27 cellular contexts compared by ENCODE assay signal in genomic region chr7:100682991-100683658, GRCh38. TPM values are rescaled to one million over a fixed set of nuclear protein-coding genes. Genes with fewer than 3 reads are reported as not detected.
DNase-seq lines count a peak whose midpoint lies in the region; ATAC-seq, FAIRE-seq and TF ChIP-seq lines count a peak whose summit lies in the region.
"Had no signal": no experiment of that assay in that cellular context is flagged by ENCODE, and none has a peak within 500 bp of the region (broad histone marks: within the 10 kb centered on the region; RNA-seq: fewer than 3 reads in every experiment).

No MANE protein-coding gene starts in this region.

- FAIRE-seq in GM19239 (lab: Jason Lieb, UNC) (no peak), K562 (lab: Jason Lieb, UNC) (no peak)
- FAIRE-seq: bronchial epithelial cell had no signal

- TF ChIP-seq POLR2A in K562 (conservative IDR thresholded peaks at IDR 0.05) (no peak), esophagus squamous epithelium (IDR thresholded peaks at IDR 0.05) (no peak)

- H2BK15ac ChIP-seq in neuronal stem cell (ENCODE audit: low read length), result no peak overlapping the region

- H2AFZ ChIP-seq in K562 (ENCODE audit: low read depth, low read length), result no peak overlapping the region
- H2AFZ ChIP-seq in neuronal stem cell (ENCODE audit: low read length), result no peak overlapping the region

- H3K27ac ChIP-seq in K562 (ENCODE audit: extremely low read depth, low read depth, low read length) (no peak overlapping the region), neuronal stem cell (replicated peaks; ENCODE audit: low read length) (no peak overlapping the region), esophagus squamous epithelium (no peak overlapping the region)
- H3K27ac ChIP-seq: heart left ventricle, prostate gland, SK-N-MC had no signal

- POLR2A ChIA-PET in K562 (lab: Yijun Ruan, JAX), result interaction anchor here (0.6 to 1.9 kb wide), 6 partner anchors 10 to 315 kb away, joined by 3 to 11 read pairs (median 4); partner anchors contain the start of genes FBXO24 and LRCH4

- H2BK5ac ChIP-seq in neuronal stem cell (ENCODE audit: low read length), result no peak overlapping the region

- H3K4ac ChIP-seq in neuronal stem cell (ENCODE audit: low read length), result no peak overlapping the region

- no peak overlapping the region for H2BK120ac ChIP-seq in neuronal stem cell (ENCODE audit: low read depth, low read length)

- 89% methylated on average over 20 of the region's 28 CpGs for WGBS in K562 (ENCODE audit: insufficient coverage, low coverage, missing lambda C conversion rate)
- no CpG with 5 or more reads among the region's 28 CpGs for WGBS in neuronal stem cell (ENCODE audit: extremely low coverage in 2 of 2, insufficient read length in 2 of 2, insufficient replicate concordance in 1 of 2), 2 donors
- 92 to 94% methylated on average over 11 to 17 of the region's 28 CpGs for WGBS in esophagus squamous epithelium, 2 donors

- H3K23ac ChIP-seq in neuronal stem cell (ENCODE audit: low read depth, low read length, poor library complexity), result no peak overlapping the region

- CTCF ChIA-PET in K562 (lab: Yijun Ruan, JAX; ENCODE audit: low intra/inter-chr PET ratio), result interaction anchor here (0.6 kb wide), 1 partner anchor 52 kb away, joined by 4 read pairs; no protein-coding TSS in a partner anchor

- no peak overlapping the region for H4K91ac ChIP-seq in neuronal stem cell (ENCODE audit: low read depth, low read length, poor library complexity)

- H2AK5ac ChIP-seq in neuronal stem cell (ENCODE audit: low read depth, low read length), result no peak overlapping the region

- ATAC-seq in K562 (no peak), GM18520 (IDR thresholded peaks at IDR 0.05; ENCODE audit: unreplicated experiment) (no peak), GM19324 (IDR thresholded peaks at IDR 0.05; ENCODE audit: low FRiP score, unreplicated experiment) (no peak)
- ATAC-seq: heart left ventricle; mucosa of descending colon; natural killer cell treated with Interleukin-12 subunit alpha and Interleukin-12 subunit beta and Interleukin-15 and Interleukin-18, amount 100 ng/mL, for 72 hours; sciatic nerve; stimulated activated memory B cell treated with anti-CD40 and anti-IgM and Interleukin-4, amounts not matched to agents 10 μg/mL and 1 μg/mL and 100 μg/mL, for 72 hours had no signal

- H3K4me3 ChIP-seq in K562, result no peak overlapping the region
- no peak overlapping the region for H3K4me3 ChIP-seq in neuronal stem cell (ENCODE audit: low read length in 2 of 2)
- H3K4me3 ChIP-seq in esophagus squamous epithelium, result no peak overlapping the region
- H3K4me3 ChIP-seq: heart left ventricle, mucosa of descending colon, prostate gland, SK-N-MC had no signal

- H3K9me3 ChIP-seq in K562 (replicated peaks; ENCODE audit: control insufficient read depth, insufficient read depth, low read depth, low read length) (no peaks in the 10 kb centered on the region), neuronal stem cell (replicated peaks in 1 of 2; ENCODE audit: control insufficient read depth in 2 of 2, insufficient read depth in 1 of 2, low read depth in 1 of 2, low read length in 2 of 2) (peaks cover 0 to 1% of the 10 kb centered on the region in 2 donors), esophagus squamous epithelium (no peaks in the 10 kb centered on the region)
- H3K9me3 ChIP-seq: heart left ventricle, mucosa of descending colon, prostate gland had no signal

- no peak for TF ChIP-seq EP300 in K562 (IDR thresholded peaks at IDR 0.05; ENCODE audit: low read length)

- peaks cover 4 to 81% of the 10 kb centered on the region in 2 experiments; a peak in 4 of 5 replicates for H3K4me1 ChIP-seq in K562 (replicated peaks in 1 of 2; ENCODE audit: control insufficient read depth in 2 of 2, insufficient read depth in 2 of 2, low read length in 2 of 2)
- H3K4me1 ChIP-seq in neuronal stem cell (ENCODE audit: control insufficient read depth in 2 of 2, insufficient read depth in 1 of 2, low read depth in 1 of 2, low read length in 2 of 2), result peaks cover 0 to 2% of the 10 kb centered on the region in 2 donors
- peaks cover 20 to 45% (median 20%) of the 10 kb centered on the region in 3 donors for H3K4me1 ChIP-seq in esophagus squamous epithelium

- intact Hi-C loops in K562 (cut with micrococcal nuclease), result no loop called here
- intact Hi-C loops in esophagus squamous epithelium (cut with DNase I), result no loop called here

- H3K79me2 ChIP-seq in K562 (ENCODE audit: control insufficient read depth, insufficient read depth, low read length), result peaks cover 4% of the 10 kb centered on the region; the same call in 1 of the 3 replicates

- in situ Hi-C loops in K562 (cut with MboI), result no loop called here

- peaks cover 17% of the 10 kb centered on the region for H3K79me1 ChIP-seq in neuronal stem cell (ENCODE audit: low read depth, low read length)

- H3K14ac ChIP-seq in neuronal stem cell (ENCODE audit: low read length), result no peak overlapping the region

- peak; percentile 29 for DNase-seq in GM10266 (ENCODE audit: extremely low spot score)
- DNase-seq in GM19239 (ENCODE audit: insufficient read length, low spot score), result peak; percentile 1
- peak in 1 of 4 experiments; percentile 20 for DNase-seq in K562 (ENCODE audit: extremely low read depth in 1 of 4, low spot score in 3 of 4)
- no peak for DNase-seq in neuronal stem cell (ENCODE audit: low spot score)
- no peak for DNase-seq in esophagus squamous epithelium (lab: John Stamatoyannopoulos, UW)
- DNase-seq: activated naive CD4-positive, alpha-beta T cell treated with anti-CD3 and anti-CD28 coated beads, Interleukin-2, amount 50 U/mL, for 16 hours; CD4-positive, alpha-beta memory T cell; effector CD8-positive, alpha-beta T cell; Karpas-422; mucosa of descending colon; MV-4-11; NCI-H446 treated with DMSO at 0.1 percent for 48 hours; stimulated activated CD4-positive, alpha-beta T cell treated with anti-CD3 and anti-CD28 coated beads, Interleukin-4, amount 100 ng/mL, for 24 hours had no signal

- BruUV-seq in K562 (replicated peaks; lab: Mats Ljungman, UMichigan), result TSS peak; percentile 1

- H4K8ac ChIP-seq in neuronal stem cell (ENCODE audit: low read depth, low read length), result no peak overlapping the region

- TF ChIP-seq RAD21 in K562 (CRISPR knock-in tag; conservative IDR thresholded peaks at IDR 0.05 in 1 of 2, IDR thresholded peaks at IDR 0.05 in 1 of 2), result no peak

- H3K27me3 ChIP-seq in K562 (ENCODE audit: control insufficient read depth in 2 of 2, insufficient read depth in 2 of 2, low read length in 2 of 2), result no peaks in the 10 kb centered on the region
- H3K27me3 ChIP-seq in neuronal stem cell (ENCODE audit: control insufficient read depth in 3 of 3, insufficient read depth in 3 of 3, low read depth in 1 of 3, low read length in 3 of 3), result no peaks in the 10 kb centered on the region
- H3K27me3 ChIP-seq in esophagus squamous epithelium, result no peaks in the 10 kb centered on the region
- H3K27me3 ChIP-seq: heart left ventricle had no signal

- no peaks in the 10 kb centered on the region for H3K9me1 ChIP-seq in K562 (ENCODE audit: control insufficient read depth, insufficient read depth, low read length)

- TF ChIP-seq CTCF in GM10266 (IDR thresholded peaks at IDR 0.05; ENCODE audit: control insufficient read depth, insufficient read depth, low read depth, missing control alignments), result no peak
- no peak for TF ChIP-seq CTCF in K562 (IDR thresholded peaks at IDR 0.05 in 2 of 3, conservative IDR thresholded peaks at IDR 0.05 in 1 of 3; ENCODE audit: insufficient read depth in 2 of 3, low read depth in 1 of 3, low read length in 3 of 3)
- no peak for TF ChIP-seq CTCF in esophagus squamous epithelium (IDR thresholded peaks at IDR 0.05)

- H3K9ac ChIP-seq in K562 (ENCODE audit: insufficient read depth in 1 of 2, low read depth in 2 of 2, low read length in 2 of 2) (peak overlapping the region in 1 of 2 experiments; percentile 15; a peak in 1 of 4 replicates), neuronal stem cell (ENCODE audit: low read depth, low read length, poor library complexity) (peak overlapping the region; percentile 60)

- peaks cover 15% of the 10 kb centered on the region; the same call in 1 of the 2 replicates for H4K20me1 ChIP-seq in K562 (replicated peaks; ENCODE audit: control insufficient read depth, insufficient read depth, low read length)

- no peak overlapping the region for H3K18ac ChIP-seq in neuronal stem cell (ENCODE audit: low read length)

- H3K36me3 ChIP-seq in K562 (ENCODE audit: control insufficient read depth, insufficient read depth, low read length) (peaks cover 100% of the 10 kb centered on the region; the same call in 2 of the 3 replicates), neuronal stem cell (replicated peaks in 1 of 2; ENCODE audit: control insufficient read depth in 2 of 2, insufficient read depth in 2 of 2, low read length in 2 of 2) (peaks cover 68 to 100% of the 10 kb centered on the region in 2 donors), esophagus squamous epithelium (peaks cover 67 to 97% (median 73%) of the 10 kb centered on the region in 3 donors)

- H3K4me2 ChIP-seq in K562 (ENCODE audit: insufficient read depth, low read length), result no peak overlapping the region
- no peak overlapping the region for H3K4me2 ChIP-seq in neuronal stem cell (ENCODE audit: insufficient read depth, low read length, poor library complexity, severe bottlenecking)

- no peak overlapping the region for H2BK12ac ChIP-seq in neuronal stem cell (ENCODE audit: low read length)

RNA-seq across cellular contexts. Expression of gene GNB2, which starts 9.6 kb away (rescaled TPM):
- total RNA-seq in K562 (2011; cell fraction: chromatin; rRNA removed; ENCODE audit: low replicate concordance), result 52.2 and 165 TPM in 2 replicates
- 119 and 144 TPM in 2 replicates for total RNA-seq in K562 (2011; cell fraction: nucleolus; rRNA removed)
- 70.5 and 76.0 TPM in 2 replicates for total RNA-seq in K562 (2011; cell fraction: nucleoplasm; rRNA removed)
- total RNA-seq in K562 (2014; rRNA removed), result 125 and 171 TPM in 2 replicates
- total RNA-seq in K562 (2014; rRNA removed; fragmentation: Illumina TruSeq; extraction: Trizol), result 25.4 and 37.1 TPM in 2 replicates
- total RNA-seq in K562 (2015; rRNA removed; fragmentation: Illumina TruSeq; extraction: Trizol), result 74.1 and 78.5 TPM in 2 replicates
- 320 and 323 TPM in 2 replicates for total RNA-seq in K562 (2021)
- polyA plus RNA-seq in K562 (2011; rRNA removed), result 83.8 and 104 TPM in 2 replicates
- polyA plus RNA-seq in K562 (2011; cell fraction: cytosol; rRNA removed), result 142 and 275 TPM in 2 replicates
- 125 and 179 TPM in 2 replicates for polyA plus RNA-seq in K562 (2011; cell fraction: nucleus; rRNA removed)
- polyA plus RNA-seq in K562 (2012), result 243 and 314 TPM in 2 replicates
- 212 and 251 TPM in 2 replicates for polyA plus RNA-seq in K562 (2014; fragmentation: Illumina TruSeq; extraction: Trizol)
- 1 to 10 TPM in 1 of 2 experiments, under 1 TPM in 1; 0.65 to 5.2 TPM for polyA plus RNA-seq in K562 (2014; fragmentation: Nextera tagmentation; extraction: Ambion mirVana)
- 189 and 193 TPM in 2 replicates for polyA plus RNA-seq in K562 (2014; rRNA removed)
- polyA minus RNA-seq in K562 (2011; rRNA and poly(A)+ RNA removed), result 21.4 and 50.9 TPM in 2 replicates
- 89.4 and 98.0 TPM in 2 replicates for polyA minus RNA-seq in K562 (2011; cell fraction: cytosol; rRNA and poly(A)+ RNA removed)
- polyA minus RNA-seq in K562 (2011; cell fraction: nucleus; rRNA and poly(A)+ RNA removed), result 23.0 and 27.4 TPM in 2 replicates
- 110 TPM for polyA plus RNA-seq in neuronal stem cell (2013, experiment 1 of 2)
- 110 TPM for polyA plus RNA-seq in neuronal stem cell (2013, experiment 2 of 2)
- 100 to 1,000 TPM; 186 to 306 (median 226) TPM for total RNA-seq in esophagus squamous epithelium

RNA-seq across cellular contexts. Expression of gene GIGYF1, which starts 10.9 kb away (rescaled TPM):
- 84.5 and 200 TPM in 2 replicates for total RNA-seq in K562 (2011; cell fraction: chromatin; rRNA removed; ENCODE audit: low replicate concordance)
- 145 and 152 TPM in 2 replicates for total RNA-seq in K562 (2011; cell fraction: nucleolus; rRNA removed)
- 94.7 and 102 TPM in 2 replicates for total RNA-seq in K562 (2011; cell fraction: nucleoplasm; rRNA removed)
- total RNA-seq in K562 (2014; rRNA removed), result 30.6 and 33.6 TPM in 2 replicates
- total RNA-seq in K562 (2014; rRNA removed; fragmentation: Illumina TruSeq; extraction: Trizol), result 7.7 and 8.0 TPM in 2 replicates
- total RNA-seq in K562 (2015; rRNA removed; fragmentation: Illumina TruSeq; extraction: Trizol), result 20.0 and 21.0 TPM in 2 replicates
- total RNA-seq in K562 (2021), result 57.8 and 76.2 TPM in 2 replicates
- polyA plus RNA-seq in K562 (2011; rRNA removed), result 9.7 and 12.7 TPM in 2 replicates
- polyA plus RNA-seq in K562 (2011; cell fraction: cytosol; rRNA removed), result 7.7 and 14.4 TPM in 2 replicates
- polyA plus RNA-seq in K562 (2011; cell fraction: nucleus; rRNA removed), result 110 and 242 TPM in 2 replicates
- polyA plus RNA-seq in K562 (2012), result 26.8 and 38.9 TPM in 2 replicates
- 16.8 and 24.3 TPM in 2 replicates for polyA plus RNA-seq in K562 (2014; fragmentation: Illumina TruSeq; extraction: Trizol)
- polyA plus RNA-seq in K562 (2014; fragmentation: Nextera tagmentation; extraction: Ambion mirVana), result 1 to 10 TPM in 1 of 2 experiments, under 1 TPM in 1; 0.56 to 1.6 TPM
- polyA plus RNA-seq in K562 (2014; rRNA removed), result 39.5 and 59.2 TPM in 2 replicates
- 3.1 and 4.1 TPM in 2 replicates for polyA minus RNA-seq in K562 (2011; rRNA and poly(A)+ RNA removed)
- 11.6 and 11.9 TPM in 2 replicates for polyA minus RNA-seq in K562 (2011; cell fraction: cytosol; rRNA and poly(A)+ RNA removed)
- polyA minus RNA-seq in K562 (2011; cell fraction: nucleus; rRNA and poly(A)+ RNA removed), result 40.9 and 52.5 TPM in 2 replicates
- polyA plus RNA-seq in neuronal stem cell (2013, experiment 1 of 2), result 29.2 TPM
- polyA plus RNA-seq in neuronal stem cell (2013, experiment 2 of 2), result 28.5 TPM
- total RNA-seq in esophagus squamous epithelium, result 10 to 100 TPM in 3 of 4 donors, 1 to 10 TPM in 1; 8.0 to 24.2 (median 13.8) TPM

RNA-seq across cellular contexts. Expression of gene POP7, which starts 22.8 kb away (rescaled TPM):
- total RNA-seq in K562 (2011; cell fraction: chromatin; rRNA removed; ENCODE audit: low replicate concordance), result 7.9 and 28.1 TPM in 2 replicates
- total RNA-seq in K562 (2011; cell fraction: nucleolus; rRNA removed), result 39.7 and 46.0 TPM in 2 replicates
- total RNA-seq in K562 (2011; cell fraction: nucleoplasm; rRNA removed), result 24.5 and 27.6 TPM in 2 replicates
- total RNA-seq in K562 (2014; rRNA removed), result 150 and 214 TPM in 2 replicates
- total RNA-seq in K562 (2014; rRNA removed; fragmentation: Illumina TruSeq; extraction: Trizol), result 46.7 and 49.9 TPM in 2 replicates
- 115 TPM in 2 replicates for total RNA-seq in K562 (2015; rRNA removed; fragmentation: Illumina TruSeq; extraction: Trizol)
- total RNA-seq in K562 (2021), result 109 TPM in 2 replicates
- polyA plus RNA-seq in K562 (2011; rRNA removed), result 43.3 and 68.9 TPM in 2 replicates
- 72.5 and 209 TPM in 2 replicates for polyA plus RNA-seq in K562 (2011; cell fraction: cytosol; rRNA removed)
- polyA plus RNA-seq in K562 (2011; cell fraction: nucleus; rRNA removed), result 33.6 and 51.3 TPM in 2 replicates
- 73.1 and 110 TPM in 2 replicates for polyA plus RNA-seq in K562 (2012)
- 46.0 and 87.4 TPM in 2 replicates for polyA plus RNA-seq in K562 (2014; fragmentation: Illumina TruSeq; extraction: Trizol)
- 10 to 100 TPM; 11.5 to 27.1 TPM for polyA plus RNA-seq in K562 (2014; fragmentation: Nextera tagmentation; extraction: Ambion mirVana)
- polyA plus RNA-seq in K562 (2014; rRNA removed), result 163 and 191 TPM in 2 replicates
- 7.4 and 14.3 TPM in 2 replicates for polyA minus RNA-seq in K562 (2011; rRNA and poly(A)+ RNA removed)
- polyA minus RNA-seq in K562 (2011; cell fraction: cytosol; rRNA and poly(A)+ RNA removed), result 17.0 and 39.1 TPM in 2 replicates
- 11.8 and 12.6 TPM in 2 replicates for polyA minus RNA-seq in K562 (2011; cell fraction: nucleus; rRNA and poly(A)+ RNA removed)
- polyA plus RNA-seq in neuronal stem cell (2013, experiment 1 of 2), result 50.2 TPM
- polyA plus RNA-seq in neuronal stem cell (2013, experiment 2 of 2), result 53.7 TPM
- total RNA-seq in esophagus squamous epithelium, result 10 to 100 TPM; 28.0 to 36.7 (median 30.0) TPM

RNA-seq across cellular contexts. Expression of gene ACTL6B, which starts 26.9 kb away (rescaled TPM):
- not detected in 2 replicates for total RNA-seq in K562 (2011; cell fraction: chromatin; rRNA removed; ENCODE audit: low replicate concordance)
- total RNA-seq in K562 (2011; cell fraction: nucleolus; rRNA removed), result not detected in 2 replicates
- total RNA-seq in K562 (2011; cell fraction: nucleoplasm; rRNA removed), result not detected in 2 replicates
- total RNA-seq in K562 (2014; rRNA removed) (not detected in 2 replicates), K562 (2014; rRNA removed; fragmentation: Illumina TruSeq; extraction: Trizol) (not detected in 2 replicates), K562 (2015; rRNA removed; fragmentation: Illumina TruSeq; extraction: Trizol) (not detected in 2 replicates), K562 (2021) (not detected in 2 replicates), esophagus squamous epithelium (not detected)
- polyA plus RNA-seq in K562 (2011; rRNA removed) (not detected in 2 replicates), K562 (2014; fragmentation: Illumina TruSeq; extraction: Trizol) (not detected in 2 replicates), K562 (2014; fragmentation: Nextera tagmentation; extraction: Ambion mirVana) (not detected), K562 (2014; rRNA removed) (not detected in 2 replicates)
- polyA plus RNA-seq in K562 (2011; cell fraction: cytosol; rRNA removed), result not detected in 2 replicates
- not detected in 2 replicates for polyA plus RNA-seq in K562 (2011; cell fraction: nucleus; rRNA removed)
- polyA plus RNA-seq in K562 (2012), result not detected in 2 replicates
- not detected in 2 replicates for polyA minus RNA-seq in K562 (2011; rRNA and poly(A)+ RNA removed)
- polyA minus RNA-seq in K562 (2011; cell fraction: cytosol; rRNA and poly(A)+ RNA removed), result not detected in 2 replicates
- polyA minus RNA-seq in K562 (2011; cell fraction: nucleus; rRNA and poly(A)+ RNA removed), result not detected in 2 replicates
- 0.07 TPM for polyA plus RNA-seq in neuronal stem cell (2013, experiment 1 of 2)
- polyA plus RNA-seq in neuronal stem cell (2013, experiment 2 of 2), result 0.04 TPM
- total RNA-seq: activated T-helper 1 cell treated with anti-CD3 and anti-CD28 coated beads, Interleukin-12 subunit alpha, Interleukin-12 subunit beta, Interleukin-2, Interleukin-4 antibody, amounts not matched to agents 30 ng/mL and 10 ng/mL and 1 ng/mL, durations not matched to agents 14 hours and 24 hours and 36 hours; bronchial epithelial cell; CD4-positive, alpha-beta memory T cell; epithelial cell of proximal tubule; heart left ventricle; lung microvascular endothelial cell; natural killer cell treated with Interleukin-12 subunit alpha and Interleukin-12 subunit beta and Interleukin-15 and Interleukin-18, amount 100 ng/mL, for 72 hours; sciatic nerve; T-helper 2 cell treated with Interferon-gamma antibody and Interleukin-4, amounts not matched to agents 100 ng/mL and 5 ng/mL, for 36 hours; ureter had no signal
- polyA plus RNA-seq: CD4-positive, alpha-beta memory T cell; heart left ventricle had no signal

RNA-seq across cellular contexts. Expression of gene EPO, which starts 37.1 kb away (rescaled TPM):
- total RNA-seq in K562 (2011; cell fraction: chromatin; rRNA removed; ENCODE audit: low replicate concordance), result 0.60 TPM in 1 of 2 replicates, not detected in the other
- total RNA-seq in K562 (2011; cell fraction: nucleolus; rRNA removed), result 0.26 and 0.33 TPM in 2 replicates
- not detected in 2 replicates for total RNA-seq in K562 (2011; cell fraction: nucleoplasm; rRNA removed)
- total RNA-seq in K562 (2014; rRNA removed) (0.20 TPM in 1 of 2 replicates, not detected in the other), K562 (2014; rRNA removed; fragmentation: Illumina TruSeq; extraction: Trizol) (not detected in 2 replicates), K562 (2015; rRNA removed; fragmentation: Illumina TruSeq; extraction: Trizol) (not detected in 2 replicates), K562 (2021) (not detected in 2 replicates), esophagus squamous epithelium (not detected)
- polyA plus RNA-seq in K562 (2011; rRNA removed) (0.07 and 0.20 TPM in 2 replicates), K562 (2014; fragmentation: Illumina TruSeq; extraction: Trizol) (not detected in 2 replicates), K562 (2014; fragmentation: Nextera tagmentation; extraction: Ambion mirVana) (under 1 TPM in 1 of 2 experiments, not detected in 1; 0.06 TPM), K562 (2014; rRNA removed) (0.41 TPM in 1 of 2 replicates, not detected in the other)
- 0.12 and 0.15 TPM in 2 replicates for polyA plus RNA-seq in K562 (2011; cell fraction: cytosol; rRNA removed)
- polyA plus RNA-seq in K562 (2011; cell fraction: nucleus; rRNA removed), result 0.29 and 0.53 TPM in 2 replicates
- 0.10 TPM in 1 of 2 replicates, not detected in the other for polyA plus RNA-seq in K562 (2012)
- not detected in 2 replicates for polyA minus RNA-seq in K562 (2011; rRNA and poly(A)+ RNA removed)
- polyA minus RNA-seq in K562 (2011; cell fraction: cytosol; rRNA and poly(A)+ RNA removed), result not detected in 2 replicates
- polyA minus RNA-seq in K562 (2011; cell fraction: nucleus; rRNA and poly(A)+ RNA removed), result not detected in 2 replicates
- 0.07 TPM for polyA plus RNA-seq in neuronal stem cell (2013, experiment 1 of 2)
- polyA plus RNA-seq in neuronal stem cell (2013, experiment 2 of 2), result 0.14 TPM
- total RNA-seq: activated T-helper 1 cell treated with anti-CD3 and anti-CD28 coated beads, Interleukin-12 subunit alpha, Interleukin-12 subunit beta, Interleukin-2, Interleukin-4 antibody, amounts not matched to agents 30 ng/mL and 10 ng/mL and 1 ng/mL, durations not matched to agents 14 hours and 24 hours and 36 hours; bronchial epithelial cell; CD4-positive, alpha-beta memory T cell; epithelial cell of proximal tubule; heart left ventricle; lung microvascular endothelial cell; mucosa of descending colon; natural killer cell treated with Interleukin-12 subunit alpha and Interleukin-12 subunit beta and Interleukin-15 and Interleukin-18, amount 100 ng/mL, for 72 hours; sciatic nerve; T-helper 2 cell treated with Interferon-gamma antibody and Interleukin-4, amounts not matched to agents 100 ng/mL and 5 ng/mL, for 36 hours had no signal
- polyA plus RNA-seq: CD4-positive, alpha-beta memory T cell; heart left ventricle had no signal

Comparison
In these comparisons a context has a peak if more than half of its experiments do, and no peak if none do; other contexts are left out.
1. DNase-seq: peak in GM10266 (single experiment) and GM19239 (single experiment); none in neuronal stem cell (single experiment) and esophagus squamous epithelium (single experiment).